In genomic region chr2:99448556-99448955, GRCh38 we compare ENCODE assay signal across 19 cellular contexts. TPM values are rescaled to one million over a fixed set of nuclear protein-coding genes. Genes with fewer than 3 reads are reported as not detected.
DNase-seq lines count a peak whose midpoint lies in the region; ATAC-seq and TF ChIP-seq lines count a peak whose summit lies in the region.
"Had no signal": no experiment of that assay in that cellular context is flagged by ENCODE, and none has a peak within 500 bp of the region (broad histone marks: within the 10 kb centered on the region; RNA-seq: fewer than 3 reads in every experiment).

No MANE protein-coding gene starts in this region.

- H3K4me3 ChIP-seq in astrocyte of the spinal cord (ENCODE audit: low read depth, low read length) (no peak overlapping the region), ovary (no peak overlapping the region)
- H3K4me3 ChIP-seq: right lobe of liver, vagina had no signal

- no peaks in the 10 kb centered on the region for H3K27me3 Mint-ChIP-seq in HFFc6 (ENCODE audit: insufficient read depth)
- H3K27me3 Mint-ChIP-seq: naive B cell had no signal

- H3K4me3 Mint-ChIP-seq in HFFc6, result no peak overlapping the region
- H3K4me3 Mint-ChIP-seq: activated CD8-positive, alpha-beta T cell treated with anti-CD3 and anti-CD28 coated beads, Interleukin-2, amount 10 ng/mL, durations not matched to agents 7 days and 5 days; naive B cell had no signal

- H3K9me3 ChIP-seq in ovary, result no peaks in the 10 kb centered on the region
- H3K9me3 ChIP-seq: right lobe of liver, vagina had no signal

- peak overlapping the region; percentile 15 for H3K27ac Mint-ChIP-seq in HFFc6
- H3K27ac Mint-ChIP-seq: activated CD8-positive, alpha-beta T cell treated with anti-CD3 and anti-CD28 coated beads, Interleukin-2, amount 10 ng/mL, durations not matched to agents 7 days and 5 days; activated T-helper 2 cell treated with anti-CD3 and anti-CD28 coated beads, Interferon-gamma antibody, Interleukin-2, Interleukin-4, amounts not matched to agents 10 μg/mL and 5 μg/mL and 100 μg/mL, durations not matched to agents 14 hours and 24 hours and 36 hours had no signal

- H3K4me1 ChIP-seq in ovary (ENCODE audit: insufficient read depth), result no peaks in the 10 kb centered on the region
- H3K4me1 ChIP-seq: right lobe of liver, vagina had no signal

- no peak for TF ChIP-seq EP300 in ovary (IDR thresholded peaks at IDR 0.05)

- no peak for ATAC-seq in HG03442 (IDR thresholded peaks at IDR 0.05; ENCODE audit: unreplicated experiment)
- ATAC-seq: activated CD8-positive, alpha-beta T cell treated with anti-CD3 and anti-CD28 coated beads, Interleukin-2, amount 10 ng/mL, durations not matched to agents 7 days and 5 days; right lobe of liver had no signal

- H3K9me3 Mint-ChIP-seq in HFFc6, result no peaks in the 10 kb centered on the region
- H3K9me3 Mint-ChIP-seq: activated T-helper 2 cell treated with anti-CD3 and anti-CD28 coated beads, Interferon-gamma antibody, Interleukin-2, Interleukin-4, amounts not matched to agents 10 μg/mL and 5 μg/mL and 100 μg/mL, durations not matched to agents 14 hours and 24 hours and 36 hours; naive B cell had no signal

- peaks cover 36% of the 10 kb centered on the region for H3K36me3 Mint-ChIP-seq in HFFc6 (ENCODE audit: low read depth)

- H3K27ac ChIP-seq in ovary, result no peak overlapping the region
- H3K27ac ChIP-seq: right lobe of liver, vagina had no signal

- 71 to 74% (median 72%) methylated on average over 2 of the region's 2 CpGs for WGBS in ovary, 3 donors

- TF ChIP-seq CTCF in HFFc6 (IDR thresholded peaks at IDR 0.05) (no peak), astrocyte of the spinal cord (IDR thresholded peaks at IDR 0.05; ENCODE audit: low read depth, low read length) (no peak), ovary (IDR thresholded peaks at IDR 0.05) (no peak)

- H3K4me1 Mint-ChIP-seq in HFFc6 (ENCODE audit: low read depth), result peaks cover 32% of the 10 kb centered on the region

- DNase-seq in A172 (ENCODE audit: low spot score) (peak; percentile 49), HFFc6 (peak; percentile 32), astrocyte of the spinal cord (ENCODE audit: low read depth, low spot score) (peak; percentile 58), glomerular endothelial cell (ENCODE audit: extremely low read depth, low read depth, low spot score) (peak; percentile 67), activated T-cell treated with anti-CD3 and anti-CD28 coated beads for 4 hours (no peak), NCI-H187 (lab: John Stamatoyannopoulos, UW) (no peak), ovary (no peak)
- DNase-seq: ACHN; activated CD8-positive, alpha-beta T cell treated with anti-CD3 and anti-CD28 coated beads, Interleukin-2, amount 10 ng/mL, durations not matched to agents 7 days and 5 days; aorta; COR-L47; naive B cell; NCI-H1417 treated with DMSO at 0.1 percent for 48 hours; NCI-H345; right lobe of liver; stimulated activated naive CD4-positive, alpha-beta T cell had no signal

- TF ChIP-seq POLR2A in ovary (IDR thresholded peaks at IDR 0.05), result no peak

- in situ Hi-C loops in astrocyte of the spinal cord (cut with HindIII; ENCODE audit: low sequenced_read_pairs), result no loop called here

- intact Hi-C loops in ovary (cut with DNase I), result no loop called here

- H3K27me3 ChIP-seq in ovary, result no peaks in the 10 kb centered on the region
- H3K27me3 ChIP-seq: right lobe of liver, vagina had no signal

- no peaks in the 10 kb centered on the region for H3K36me3 ChIP-seq in ovary

RNA-seq across cellular contexts. Expression of gene REV1, which starts 41.3 kb away (rescaled TPM):
- 29.2 and 34.1 TPM in 2 replicates for total RNA-seq in A172 (2014; rRNA removed; shearing (Covaris generic))
- total RNA-seq in HFFc6 (2021; fragmentation: NEBNext Ultra II Directional; extraction: Animal tissue kit (Norgen Biotek cat#: 25700)), result 10 to 100 TPM; 17.0 to 19.2 (median 18.6) TPM
- 27.1 and 36.0 TPM in 2 replicates for total RNA-seq in glomerular endothelial cell
- total RNA-seq in ovary, result 10 to 100 TPM; 43.2 to 63.3 (median 53.1) TPM
- 10 to 100 TPM; 25.4 to 30.9 TPM for polyA plus RNA-seq in ovary

Comparison
In these comparisons a context has a peak if more than half of its experiments do, and no peak if none do; other contexts are left out.
1. DNase-seq: peak in A172 (single experiment), HFFc6 (single experiment), astrocyte of the spinal cord (single experiment) and glomerular endothelial cell (single experiment); none in activated T-cell treated with anti-CD3 and anti-CD28 coated beads for 4 hours (single experiment), NCI-H187 (0 of 2) and ovary (0 of 5).